ENCODE assay signal across 13 cellular contexts in genomic region chr5:117266237-117266725, GRCh38.
"Had no signal": no experiment of that assay in that cellular context is flagged by ENCODE, and none has a peak within 500 bp of the region (broad histone marks: within the 10 kb centered on the region; RNA-seq: fewer than 3 reads in every experiment).

No MANE protein-coding gene starts in this region.

- H3K36me3 Mint-ChIP-seq: activated CD4-positive, alpha-beta memory T cell treated with anti-CD3 and anti-CD28 coated beads for 36 hours; activated naive CD8-positive, alpha-beta T cell treated with anti-CD3 and anti-CD28 coated beads, Interleukin-2, amount 10 ng/mL, durations not matched to agents 7 days and 5 days had no signal

- H3K27me3 Mint-ChIP-seq: activated CD4-positive, alpha-beta memory T cell treated with anti-CD3 and anti-CD28 coated beads for 36 hours; activated naive CD8-positive, alpha-beta T cell treated with anti-CD3 and anti-CD28 coated beads, Interleukin-2, amount 10 ng/mL, durations not matched to agents 7 days and 5 days; naive thymus-derived CD8-positive, alpha-beta T cell; stimulated activated naive CD8-positive, alpha-beta T cell treated with anti-CD3 and anti-CD28 coated beads, Interleukin-15, amount 100 ng/mL, for 72 hours had no signal

- H3K4me2 ChIP-seq: smooth muscle cell had no signal

- DNase-seq: activated CD4-positive, alpha-beta memory T cell treated with anti-CD3 and anti-CD28 coated beads for 36 hours; activated naive CD8-positive, alpha-beta T cell treated with anti-CD3 and anti-CD28 coated beads, Interleukin-2, amount 10 ng/mL, durations not matched to agents 7 days and 5 days; mesenchymal stem cell; naive thymus-derived CD8-positive, alpha-beta T cell; psoas muscle; right lobe of liver; stimulated activated CD4-positive, alpha-beta T cell treated with anti-CD3 and anti-CD28 coated beads, Interleukin-4, amount 100 ng/mL, for 1 hour; stimulated activated naive CD8-positive, alpha-beta T cell treated with anti-CD3 and anti-CD28 coated beads, Interleukin-15, amount 100 ng/mL, for 72 hours; trophoblast cell had no signal

- H3K4me1 ChIP-seq: psoas muscle, right lobe of liver had no signal

- H3K4me3 ChIP-seq: cardiac muscle cell, psoas muscle, right lobe of liver, smooth muscle cell, vagina had no signal

- H3K36me3 ChIP-seq: cardiac muscle cell, right lobe of liver, vagina had no signal

- H3K27ac ChIP-seq: cardiac muscle cell, epithelial cell of prostate, psoas muscle, right lobe of liver, vagina had no signal

- H3K27me3 ChIP-seq: cardiac muscle cell, right lobe of liver, vagina had no signal

- H3K27ac Mint-ChIP-seq: activated CD4-positive, alpha-beta memory T cell treated with anti-CD3 and anti-CD28 coated beads for 36 hours; activated naive CD8-positive, alpha-beta T cell treated with anti-CD3 and anti-CD28 coated beads, Interleukin-2, amount 10 ng/mL, durations not matched to agents 7 days and 5 days; naive thymus-derived CD8-positive, alpha-beta T cell; stimulated activated naive CD8-positive, alpha-beta T cell treated with anti-CD3 and anti-CD28 coated beads, Interleukin-15, amount 100 ng/mL, for 72 hours had no signal

- H3K4me3 Mint-ChIP-seq: activated CD4-positive, alpha-beta memory T cell treated with anti-CD3 and anti-CD28 coated beads for 36 hours; activated naive CD8-positive, alpha-beta T cell treated with anti-CD3 and anti-CD28 coated beads, Interleukin-2, amount 10 ng/mL, durations not matched to agents 7 days and 5 days; naive thymus-derived CD8-positive, alpha-beta T cell; stimulated activated naive CD8-positive, alpha-beta T cell treated with anti-CD3 and anti-CD28 coated beads, Interleukin-15, amount 100 ng/mL, for 72 hours had no signal

- H3K9me3 ChIP-seq: psoas muscle, right lobe of liver, vagina had no signal

- H3K4me1 Mint-ChIP-seq: activated naive CD8-positive, alpha-beta T cell treated with anti-CD3 and anti-CD28 coated beads, Interleukin-2, amount 10 ng/mL, durations not matched to agents 7 days and 5 days; naive thymus-derived CD8-positive, alpha-beta T cell; stimulated activated naive CD8-positive, alpha-beta T cell treated with anti-CD3 and anti-CD28 coated beads, Interleukin-15, amount 100 ng/mL, for 72 hours had no signal
